8 cellular contexts compared by ENCODE assay signal in genomic region chr16:14354561-14355351, GRCh38.
A peak's percentile ranks its signal among the peaks of the same experiment; 100 is the strongest.
DNase-seq lines count a peak whose midpoint lies in the region; ATAC-seq, FAIRE-seq and TF ChIP-seq lines count a peak whose summit lies in the region.

No MANE protein-coding gene starts in this region.

- intact Hi-C loops in A673 (cut with micrococcal nuclease; ENCODE audit: unreplicated experiment): no loop called here
- intact Hi-C loops in ovary (cut with DNase I): no loop called here

- H2BK12ac ChIP-seq in neuronal stem cell (ENCODE audit: low read length): no peak overlapping the region

- no peak overlapping the region for H2BK120ac ChIP-seq in neuronal stem cell (ENCODE audit: low read depth, low read length)

- ATAC-seq in GM18873 (IDR thresholded peaks at IDR 0.05; ENCODE audit: low FRiP score, unreplicated experiment) (peak; percentile 88), HG03060 (IDR thresholded peaks at IDR 0.05; ENCODE audit: low read depth, unreplicated experiment) (peak; percentile 84)

- no peak overlapping the region for H3K18ac ChIP-seq in neuronal stem cell (ENCODE audit: low read length)

- peak overlapping the region; percentile 27 for H3K4me2 ChIP-seq in keratinocyte (ENCODE audit: control insufficient read depth, extremely low read depth, insufficient read depth, low read depth, low read length)
- H3K4me2 ChIP-seq in neuronal stem cell (ENCODE audit: insufficient read depth, low read length, poor library complexity, severe bottlenecking): no peak overlapping the region

- WGBS in neuronal stem cell (ENCODE audit: extremely low coverage in 2 of 2, insufficient read length in 2 of 2, insufficient replicate concordance in 1 of 2), 2 donors: 100% methylated on average over 2 of the region's 10 CpGs; no CpG with 5 or more reads in 1 of the 2 donors
- 12 to 26% (median 13%) methylated on average over 10 of the region's 10 CpGs for WGBS in ovary, 3 donors

- H3K27me3 ChIP-seq in A673 (replicated peaks; ENCODE audit: insufficient read depth, low read depth, low read length, poor library complexity) (no peaks in the 10 kb centered on the region), keratinocyte (ENCODE audit: control insufficient read depth, extremely low read depth, insufficient read depth, low read length) (no peaks in the 10 kb centered on the region), neuronal stem cell (ENCODE audit: control insufficient read depth in 3 of 3, insufficient read depth in 3 of 3, low read depth in 1 of 3, low read length in 3 of 3) (peaks cover 0 to 17% (median 0%) of the 10 kb centered on the region in 3 experiments), ovary (no peaks in the 10 kb centered on the region)

- H3K27ac ChIP-seq in A673 (ENCODE audit: low read depth, low read length, poor library complexity, severe bottlenecking) (no peak overlapping the region), keratinocyte (ENCODE audit: control insufficient read depth, insufficient read depth, low read length) (no peak overlapping the region), neuronal stem cell (replicated peaks; ENCODE audit: low read length) (no peak overlapping the region), ovary (no peak overlapping the region)

- H3K4me3 ChIP-seq in A673 (ENCODE audit: low read depth, low read length, poor library complexity, severe bottlenecking) (no peak overlapping the region), keratinocyte (ENCODE audit: control insufficient read depth in 2 of 3, extremely low read depth in 1 of 3, insufficient read depth in 2 of 3, low read depth in 1 of 3, low read length in 3 of 3) (no peak overlapping the region), neuronal stem cell (ENCODE audit: low read length in 2 of 2) (no peak overlapping the region), ovary (no peak overlapping the region)

- no peak for TF ChIP-seq EP300 in ovary (IDR thresholded peaks at IDR 0.05)

- dilution Hi-C loops in keratinocyte (cut with MboI; ENCODE audit: extremely low pct_ligation_motif_present, low sequenced_read_pairs): no loop called here

- POLR2A ChIA-PET in A673 (lab: Charles Lee; ENCODE audit: low non-redundant PET): no interaction called here

- no peaks in the 10 kb centered on the region for H3K79me1 ChIP-seq in neuronal stem cell (ENCODE audit: low read depth, low read length)

- H3K79me2 ChIP-seq in keratinocyte (ENCODE audit: control insufficient read depth, insufficient read depth, low read length): no peaks in the 10 kb centered on the region

- H3K36me3 ChIP-seq in A673 (ENCODE audit: insufficient read depth, low read length, poor library complexity, severe bottlenecking) (no peaks in the 10 kb centered on the region), keratinocyte (ENCODE audit: control insufficient read depth in 2 of 2, extremely low read depth in 1 of 2, insufficient read depth in 2 of 2, low read length in 2 of 2) (no peaks in the 10 kb centered on the region), neuronal stem cell (replicated peaks in 1 of 2; ENCODE audit: control insufficient read depth in 2 of 2, insufficient read depth in 2 of 2, low read length in 2 of 2) (no peaks in the 10 kb centered on the region), ovary (no peaks in the 10 kb centered on the region)

- no peak overlapping the region for H3K14ac ChIP-seq in neuronal stem cell (ENCODE audit: low read length)

- no peak for FAIRE-seq in keratinocyte (lab: Jason Lieb, UNC)

- no peak for TF ChIP-seq POLR2A in ovary (IDR thresholded peaks at IDR 0.05)

- H2AFZ ChIP-seq in keratinocyte (ENCODE audit: control insufficient read depth, low read length) (no peak overlapping the region), neuronal stem cell (ENCODE audit: low read length) (no peak overlapping the region)

- CTCF ChIA-PET in A673 (lab: Charles Lee): no interaction called here

- H3K4ac ChIP-seq in neuronal stem cell (ENCODE audit: low read length): no peak overlapping the region

- H3K9me3 ChIP-seq in A673 (ENCODE audit: low read depth, low read length, poor library complexity, severe bottlenecking): no peaks in the 10 kb centered on the region
- no peaks in the 10 kb centered on the region for H3K9me3 ChIP-seq in keratinocyte (ENCODE audit: control insufficient read depth, low read depth, low read length)
- H3K9me3 ChIP-seq in neuronal stem cell (replicated peaks in 1 of 2; ENCODE audit: control insufficient read depth in 2 of 2, insufficient read depth in 1 of 2, low read depth in 1 of 2, low read length in 2 of 2): no peaks in the 10 kb centered on the region
- H3K9me3 ChIP-seq in ovary: no peaks in the 10 kb centered on the region

- H4K20me1 ChIP-seq in keratinocyte (ENCODE audit: control insufficient read depth, extremely low read depth, insufficient read depth, low read length): no peaks in the 10 kb centered on the region

- no peaks in the 10 kb centered on the region for H3K9me1 ChIP-seq in keratinocyte (ENCODE audit: control insufficient read depth, extremely low read depth, insufficient read depth, low read length)

- BruUV-seq in A673 (replicated peaks; lab: Mats Ljungman, UMichigan): no TSS peak

- no peak for TF ChIP-seq CTCF in A673 (conservative IDR thresholded peaks at IDR 0.05; ENCODE audit: low read depth, low read length)
- TF ChIP-seq CTCF in keratinocyte (optimal IDR thresholded peaks at IDR 0.05 in 1 of 3, IDR thresholded peaks at IDR 0.05 in 1 of 3, conservative IDR thresholded peaks at IDR 0.05 in 1 of 3; ENCODE audit: extremely low read depth in 1 of 3, insufficient read depth in 2 of 3, low read length in 3 of 3): no peak
- TF ChIP-seq CTCF in ovary (IDR thresholded peaks at IDR 0.05): no peak

- no peak overlapping the region for H4K8ac ChIP-seq in neuronal stem cell (ENCODE audit: low read depth, low read length)

- no peak overlapping the region for H2BK15ac ChIP-seq in neuronal stem cell (ENCODE audit: low read length)

- H3K23ac ChIP-seq in neuronal stem cell (ENCODE audit: low read depth, low read length, poor library complexity): no peak overlapping the region

- no peak overlapping the region for H2AK5ac ChIP-seq in neuronal stem cell (ENCODE audit: low read depth, low read length)

- no peak overlapping the region for H2BK5ac ChIP-seq in neuronal stem cell (ENCODE audit: low read length)

- H3K4me1 ChIP-seq in A673 (ENCODE audit: insufficient read depth, low read length, poor library complexity, severe bottlenecking) (no peaks in the 10 kb centered on the region), keratinocyte (ENCODE audit: control insufficient read depth, extremely low read depth, insufficient read depth, low read length) (peaks cover 19% of the 10 kb centered on the region), neuronal stem cell (ENCODE audit: control insufficient read depth in 2 of 2, insufficient read depth in 1 of 2, low read depth in 1 of 2, low read length in 2 of 2) (no peaks in the 10 kb centered on the region), ovary (ENCODE audit: insufficient read depth) (peaks cover 1% of the 10 kb centered on the region)

- no peak overlapping the region for H4K91ac ChIP-seq in neuronal stem cell (ENCODE audit: low read depth, low read length, poor library complexity)

- H3K9ac ChIP-seq in keratinocyte (ENCODE audit: control insufficient read depth, extremely low read depth, insufficient read depth, low read length) (no peak overlapping the region), neuronal stem cell (ENCODE audit: low read depth, low read length, poor library complexity) (no peak overlapping the region)

- DNase-seq in A673 (ENCODE audit: low spot score): peak; percentile 29
- DNase-seq in SKM-1 treated with dmso at 0.1 percent for 144 hours (lab: John Stamatoyannopoulos, UW; ENCODE audit: unreplicated experiment): peak; percentile 81
- DNase-seq in keratinocyte (ENCODE audit: low read depth, low spot score): no peak
- DNase-seq in midbrain (lab: John Stamatoyannopoulos, UW): no peak
- no peak for DNase-seq in neuronal stem cell (ENCODE audit: low spot score)
- DNase-seq in ovary: no peak

Comparison
In these comparisons a context has a peak if more than half of its experiments do, and no peak if none do; other contexts are left out.
1. DNase-seq: peak in A673 (single experiment) and SKM-1 treated with dmso at 0.1 percent for 144 hours (single experiment); none in keratinocyte (single experiment), midbrain (single experiment), neuronal stem cell (single experiment) and ovary (0 of 5).